ENCODE assay signal across 29 cellular contexts in the genomic region with DNA sequence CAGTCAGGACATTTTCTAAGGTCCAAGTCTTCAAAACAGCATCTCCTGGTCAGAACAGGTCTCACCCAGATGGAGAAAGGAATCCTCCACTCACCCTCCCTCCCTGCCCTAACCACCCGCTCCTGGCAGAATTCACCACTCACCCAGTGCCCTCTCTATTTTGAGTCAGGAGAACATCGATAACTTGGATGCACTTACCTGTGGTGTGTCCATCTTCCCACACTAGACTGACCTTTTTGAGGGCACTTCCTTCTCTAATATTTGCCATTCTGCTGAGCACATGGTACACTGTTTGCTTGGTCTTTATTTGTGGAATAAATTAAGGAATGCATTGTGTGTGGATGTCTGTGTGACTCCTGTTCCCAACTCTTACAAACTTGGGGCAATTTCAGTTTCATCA.
"Had no signal": no experiment of that assay in that cellular context is flagged by ENCODE, and none has a peak within 500 bp of the region (broad histone marks: within the 10 kb centered on the region; RNA-seq: fewer than 3 reads in every experiment).

No MANE protein-coding gene starts in this region.

- H3K36me3 ChIP-seq: cardiac muscle cell, colonic mucosa, esophagus squamous epithelium, gastroesophageal sphincter had no signal

- H3K27me3 ChIP-seq: cardiac muscle cell, colonic mucosa, esophagus squamous epithelium, gastroesophageal sphincter had no signal

- FAIRE-seq: astrocyte, endometrium, endothelial cell of umbilical vein had no signal

- ATAC-seq: activated CD8-positive, alpha-beta T cell treated with anti-CD3 and anti-CD28 coated beads for 36 hours; activated T-cell treated with anti-CD3 and anti-CD28 coated beads, Interleukin-2, amount 50 U/mL, for 4 hours; activated T-helper 17 cell treated with anti-CD3 and anti-CD28 coated beads, Interleukin-2, amount 50 U/mL, for 72 hours; gastroesophageal sphincter; T-helper 17 cell had no signal

- H3K27ac ChIP-seq: cardiac muscle cell, colonic mucosa, epithelial cell of prostate, esophagus squamous epithelium, gastroesophageal sphincter had no signal

- H3K4me3 ChIP-seq: cardiac muscle cell, colonic mucosa, esophagus squamous epithelium, gastroesophageal sphincter had no signal

- DNase-seq: activated CD4-positive, alpha-beta T cell treated with anti-CD3 and anti-CD28 coated beads for 1 hour; activated CD4-positive, alpha-beta T cell treated with anti-CD3 and anti-CD28 coated beads for 4 hours; activated CD4-positive, alpha-beta T cell treated with anti-CD3 and anti-CD28 coated beads, Interleukin-2, amount 10 ng/mL, durations not matched to agents 7 days and 5 days; activated CD4-positive, alpha-beta T cell treated with anti-CD3 and anti-CD28 coated beads, Interleukin-2, amount 50 U/mL, for 48 hours; activated CD8-positive, alpha-beta memory T cell treated with anti-CD3 and anti-CD28 coated beads for 24 hours; activated CD8-positive, alpha-beta T cell treated with anti-CD3 and anti-CD28 coated beads for 36 hours; activated effector memory CD4-positive, alpha-beta T cell treated with Interleukin-2 at 50 U/mL for 16 hours; activated gamma-delta T cell treated with Interleukin-2 at 50 U/mL for 16 hours; activated naive CD4-positive, alpha-beta T cell treated with anti-CD3 and anti-CD28 coated beads, Interleukin-2, amount 50 U/mL, for 16 hours; activated naive CD4-positive, alpha-beta T cell treated with Interleukin-2 at 50 U/mL for 16 hours; activated T-cell treated with anti-CD3 and anti-CD28 coated beads, Interleukin-2, amount 50 U/mL, for 4 hours; amniotic stem cell; anterior cingulate cortex; central memory CD4-positive, alpha-beta T cell; cerebellar nuclear complex; colonic mucosa; effector CD8-positive, alpha-beta T cell; esophagus squamous epithelium; foreskin melanocyte; T-helper 1 cell; T-helper 17 cell; T1000 had no signal

- H3K4me1 ChIP-seq: colonic mucosa, gastroesophageal sphincter had no signal

- H3K9me3 ChIP-seq: colonic mucosa, esophagus squamous epithelium, gastroesophageal sphincter had no signal
